8 cellular contexts compared by ENCODE assay signal in genomic region chr10:114937962-114938817, GRCh38. TPM values are rescaled to one million over a fixed set of nuclear protein-coding genes. Genes with fewer than 3 reads are reported as not detected.
A peak's percentile ranks its signal among the peaks of the same experiment; 100 is the strongest.
DNase-seq lines count a peak whose midpoint lies in the region; ATAC-seq, FAIRE-seq and TF ChIP-seq lines count a peak whose summit lies in the region.

Gene TRUB1 (plus strand): TSS chr10:114938195. CDS start chr10:114938254, 59 bp downstream.

- peaks cover 38% of the 10 kb centered on the region for H3K79me2 ChIP-seq in astrocyte (ENCODE audit: insufficient read depth, low read length)

- H3K4me1 ChIP-seq in astrocyte (ENCODE audit: insufficient read depth, low read length), result peaks cover 13% of the 10 kb centered on the region
- peaks cover 7% of the 10 kb centered on the region for H3K4me1 ChIP-seq in rectal smooth muscle tissue (ENCODE audit: control insufficient read depth, insufficient read depth, low read length)
- peaks cover 0 to 2% of the 10 kb centered on the region in 2 donors for H3K4me1 ChIP-seq in aorta (ENCODE audit: control insufficient read depth in 1 of 2, insufficient read depth in 2 of 2, low read length in 2 of 2)

- peak within 1 kb of the TSS; percentile 98 for H3K9ac ChIP-seq in astrocyte (ENCODE audit: low read length)
- H3K9ac ChIP-seq in rectal smooth muscle tissue (ENCODE audit: low read length), result peak within 1 kb of the TSS; percentile 95

- H4K20me1 ChIP-seq in astrocyte (ENCODE audit: insufficient read depth, low read length), result no peaks in the 10 kb centered on the region

- intact Hi-C loops in aorta (cut with DNase I), result loop anchor here (5.0 kb wide), 2 partner anchors 116 to 154 kb away; partner anchors contain the start of genes ATRNL1 (in 1 of the 2) and FHIP2A (in 1 of the 2)

- peak within 1 kb of the TSS; percentile 99 for H3K4me3 ChIP-seq in astrocyte (ENCODE audit: insufficient read depth, low read depth, low read length)
- peak within 1 kb of the TSS; percentile 96 for H3K4me3 ChIP-seq in rectal smooth muscle tissue (ENCODE audit: low read length)
- peak within 1 kb of the TSS; percentile 78 to 96 for H3K4me3 ChIP-seq in aorta (ENCODE audit: low read length in 2 of 2)

- H3K27ac ChIP-seq in astrocyte (ENCODE audit: low read depth, low read length) (peak within 1 kb of the TSS; percentile 92), rectal smooth muscle tissue (ENCODE audit: low read depth, low read length) (peak within 1 kb of the TSS; percentile 86), aorta (ENCODE audit: low read depth in 1 of 2, low read length in 2 of 2) (peak within 1 kb of the TSS in 1 of 2 donors; percentile 7)

- peak within 1 kb of the TSS; percentile 97 for H2AFZ ChIP-seq in astrocyte (ENCODE audit: low read depth, low read length)

- peak within 1 kb of the TSS; percentile 97 for H3K4me3 Mint-ChIP-seq in T-helper 2 cell treated with Interferon-gamma antibody and Interleukin-4, amounts not matched to agents 5 μg/mL and 100 μg/mL, for 36 hours
- H3K4me3 Mint-ChIP-seq in astrocyte (ENCODE audit: unreplicated experiment), result peak within 1 kb of the TSS; percentile 100

- H3K36me3 ChIP-seq in astrocyte (ENCODE audit: insufficient read depth, low read length) (peaks cover 10% of the 10 kb centered on the region), rectal smooth muscle tissue (ENCODE audit: control insufficient read depth, insufficient read depth, low read length) (peaks cover 7% of the 10 kb centered on the region), aorta (ENCODE audit: control insufficient read depth in 1 of 2, insufficient read depth in 2 of 2, low read length in 1 of 2) (peaks cover 0 to 3% of the 10 kb centered on the region in 2 donors)

- no peaks in the 10 kb centered on the region for H3K27me3 ChIP-seq in astrocyte (ENCODE audit: insufficient read depth, low read length)
- H3K27me3 ChIP-seq in rectal smooth muscle tissue (ENCODE audit: control insufficient read depth, insufficient read depth, low read length), result no peaks in the 10 kb centered on the region
- H3K27me3 ChIP-seq in aorta (ENCODE audit: control insufficient read depth in 1 of 2, insufficient read depth in 2 of 2, low read length in 1 of 2), result no peaks in the 10 kb centered on the region

- DNase-seq in NCI-H1930 (lab: John Stamatoyannopoulos, UW), result peak; percentile 64 to 77
- peak; percentile 87 for DNase-seq in T-helper 2 cell treated with Interferon-gamma antibody and Interleukin-4, amounts not matched to agents 5 μg/mL and 100 μg/mL, for 36 hours (ENCODE audit: low spot score)
- peak; percentile 95 for DNase-seq in astrocyte (ENCODE audit: low read depth)
- DNase-seq in hepatic stellate cell (ENCODE audit: low spot score), result peak; percentile 79
- DNase-seq in aorta, result peak; percentile 95 to 96

- peak; percentile 100 for ATAC-seq in GM18502 (IDR thresholded peaks at IDR 0.05; ENCODE audit: poor library complexity, unreplicated experiment)
- peak; percentile 100 for ATAC-seq in HG02970 (IDR thresholded peaks at IDR 0.05; ENCODE audit: low FRiP score, unreplicated experiment)
- peak; percentile 99 for ATAC-seq in aorta (ENCODE audit: low FRiP score)

- H3K9me3 ChIP-seq in astrocyte (ENCODE audit: insufficient read depth, low read depth, low read length) (no peaks in the 10 kb centered on the region), aorta (ENCODE audit: control insufficient read depth, low read length) (no peaks in the 10 kb centered on the region)

- H3K4me1 Mint-ChIP-seq in T-helper 2 cell treated with Interferon-gamma antibody and Interleukin-4, amounts not matched to agents 5 μg/mL and 100 μg/mL, for 36 hours (ENCODE audit: low read depth), result peaks cover 21% of the 10 kb centered on the region
- H3K4me1 Mint-ChIP-seq in astrocyte (ENCODE audit: low read depth, unreplicated experiment), result peaks cover 17% of the 10 kb centered on the region

- peak; percentile 95 for FAIRE-seq in astrocyte (lab: Jason Lieb, UNC)

- no peaks in the 10 kb centered on the region for H3K27me3 Mint-ChIP-seq in T-helper 2 cell treated with Interferon-gamma antibody and Interleukin-4, amounts not matched to agents 5 μg/mL and 100 μg/mL, for 36 hours (ENCODE audit: low read depth)
- no peaks in the 10 kb centered on the region for H3K27me3 Mint-ChIP-seq in astrocyte (ENCODE audit: low read depth, unreplicated experiment)

- peak within 1 kb of the TSS; percentile 95 for H3K4me2 ChIP-seq in astrocyte (ENCODE audit: low read length)

- TF ChIP-seq CTCF in astrocyte (IDR thresholded peaks at IDR 0.05; ENCODE audit: insufficient read depth, low read depth, low read length), result no peak

- peak within 1 kb of the TSS; percentile 93 for H3K27ac Mint-ChIP-seq in T-helper 2 cell treated with Interferon-gamma antibody and Interleukin-4, amounts not matched to agents 5 μg/mL and 100 μg/mL, for 36 hours
- H3K27ac Mint-ChIP-seq in astrocyte (ENCODE audit: unreplicated experiment), result peak within 1 kb of the TSS; percentile 99

- H3K9me3 Mint-ChIP-seq in T-helper 2 cell treated with Interferon-gamma antibody and Interleukin-4, amounts not matched to agents 5 μg/mL and 100 μg/mL, for 36 hours, result no peaks in the 10 kb centered on the region
- H3K9me3 Mint-ChIP-seq in astrocyte (ENCODE audit: unreplicated experiment), result no peaks in the 10 kb centered on the region

- WGBS in aorta, 2 donors, result 0% methylated on average over 45 of the region's 45 CpGs

- peaks cover 10% of the 10 kb centered on the region for H3K36me3 Mint-ChIP-seq in T-helper 2 cell treated with Interferon-gamma antibody and Interleukin-4, amounts not matched to agents 5 μg/mL and 100 μg/mL, for 36 hours (ENCODE audit: low read depth)
- H3K36me3 Mint-ChIP-seq in astrocyte (ENCODE audit: low read depth, unreplicated experiment), result peaks cover 7% of the 10 kb centered on the region

RNA-seq across cellular contexts. Expression of gene TRUB1, which starts in this region (rescaled TPM):
- total RNA-seq in astrocyte (23.0 and 25.3 TPM in 2 replicates), aorta (1 to 10 TPM; 5.4 to 10.0 TPM)
- 10 to 100 TPM in 1 of 2 donors, 1 to 10 TPM in 1; 8.2 to 11.5 TPM for polyA plus RNA-seq in aorta
